ENCODE assay signal across 8 cellular contexts in genomic region chr12:122265433-122265832, GRCh38. TPM values are rescaled to one million over a fixed set of nuclear protein-coding genes. Genes with fewer than 3 reads are reported as not detected.
DNase-seq lines count a peak whose midpoint lies in the region; ATAC-seq and TF ChIP-seq lines count a peak whose summit lies in the region.

No MANE protein-coding gene starts in this region.

- intact Hi-C loops in ascending aorta (cut with DNase I): loop anchor here (10.0 kb wide), 2 partner anchors 89 to 709 kb away; partner anchors contain the start of gene OGFOD2

- H3K27ac ChIP-seq in ascending aorta (peak overlapping the region; percentile 84 to 88), lung (ENCODE audit: low read depth in 1 of 2, low read length in 1 of 2) (peak overlapping the region; percentile 71 to 91)

- H3K4me1 Mint-ChIP-seq in stimulated activated naive CD8-positive, alpha-beta T cell treated with anti-CD3 and anti-CD28 coated beads, Interleukin-15, Interleukin-2, amounts not matched to agents 100 ng/mL and 50 ng/mL, for 24 hours (ENCODE audit: low read depth): peaks cover 29% of the 10 kb centered on the region

- H3K36me3 ChIP-seq in ascending aorta (peaks cover 9 to 30% of the 10 kb centered on the region in 2 donors), lung (ENCODE audit: control insufficient read depth in 2 of 2, insufficient read depth in 2 of 2, low read length in 2 of 2) (peaks cover 8 to 13% of the 10 kb centered on the region in 2 donors)

- H3K4me1 ChIP-seq in ascending aorta (peaks cover 0 to 8% of the 10 kb centered on the region in 2 donors), lung (ENCODE audit: control insufficient read depth in 2 of 2, insufficient read depth in 2 of 2, low read length in 2 of 2) (peaks cover 0 to 1% of the 10 kb centered on the region in 2 donors)

- no peak for ATAC-seq in stimulated activated naive CD8-positive, alpha-beta T cell treated with anti-CD3 and anti-CD28 coated beads, Interleukin-15, Interleukin-2, amounts not matched to agents 100 U/mL and 50 U/mL, for 24 hours
- ATAC-seq in lung (ENCODE audit: insufficient read depth, low FRiP score): no peak
- ATAC-seq in HG03469 (IDR thresholded peaks at IDR 0.05; ENCODE audit: unreplicated experiment): no peak

- no peaks in the 10 kb centered on the region for H3K9me3 Mint-ChIP-seq in stimulated activated naive CD8-positive, alpha-beta T cell treated with anti-CD3 and anti-CD28 coated beads, Interleukin-15, Interleukin-2, amounts not matched to agents 100 ng/mL and 50 ng/mL, for 24 hours

- peak overlapping the region; percentile 98 for H3K27ac Mint-ChIP-seq in stimulated activated naive CD8-positive, alpha-beta T cell treated with anti-CD3 and anti-CD28 coated beads, Interleukin-15, Interleukin-2, amounts not matched to agents 100 ng/mL and 50 ng/mL, for 24 hours

- WGBS in lung, 2 donors: 43 to 49% methylated on average over 3 of the region's 3 CpGs

- H3K4me3 Mint-ChIP-seq in stimulated activated naive CD8-positive, alpha-beta T cell treated with anti-CD3 and anti-CD28 coated beads, Interleukin-15, Interleukin-2, amounts not matched to agents 100 ng/mL and 50 ng/mL, for 24 hours: peak overlapping the region; percentile 95

- H3K9me3 ChIP-seq in ascending aorta (no peaks in the 10 kb centered on the region), lung (ENCODE audit: control insufficient read depth in 2 of 2, insufficient read depth in 1 of 2, low read length in 1 of 2) (no peaks in the 10 kb centered on the region)

- H3K27me3 ChIP-seq in ascending aorta: no peaks in the 10 kb centered on the region
- no peaks in the 10 kb centered on the region for H3K27me3 ChIP-seq in lung (ENCODE audit: control insufficient read depth, insufficient read depth)

- DNase-seq in stimulated activated naive CD8-positive, alpha-beta T cell treated with anti-CD3 and anti-CD28 coated beads, Interleukin-15, Interleukin-2, amounts not matched to agents 100 U/mL and 50 U/mL, for 24 hours: no peak
- DNase-seq in ascending aorta (ENCODE audit: low spot score in 2 of 2) (no peak), lung (ENCODE audit: low spot score) (no peak), NCI-H1417 (lab: John Stamatoyannopoulos, UW) (no peak), COR-L47 (lab: John Stamatoyannopoulos, UW) (no peak), activated gamma-delta T cell (lab: John Stamatoyannopoulos, UW) (no peak)

- H3K4me3 ChIP-seq in ascending aorta (peak overlapping the region; percentile 92 to 96), lung (peak overlapping the region; percentile 86)

- TF ChIP-seq CTCF in ascending aorta (IDR thresholded peaks at IDR 0.05) (no peak), lung (IDR thresholded peaks at IDR 0.05; ENCODE audit: control extremely low read depth, extremely low read depth) (no peak)

- no peaks in the 10 kb centered on the region for H3K27me3 Mint-ChIP-seq in stimulated activated naive CD8-positive, alpha-beta T cell treated with anti-CD3 and anti-CD28 coated beads, Interleukin-15, Interleukin-2, amounts not matched to agents 100 ng/mL and 50 ng/mL, for 24 hours

- peaks cover 26% of the 10 kb centered on the region for H3K36me3 Mint-ChIP-seq in stimulated activated naive CD8-positive, alpha-beta T cell treated with anti-CD3 and anti-CD28 coated beads, Interleukin-15, Interleukin-2, amounts not matched to agents 100 ng/mL and 50 ng/mL, for 24 hours (ENCODE audit: low read depth)

RNA-seq across cellular contexts. Expression of gene VPS33A, which starts 0.9 kb away (rescaled TPM):
- total RNA-seq in ascending aorta (8.1 TPM), lung (10 to 100 TPM; 15.7 to 17.6 TPM)
- polyA plus RNA-seq in lung: 10 to 100 TPM in 1 of 2 donors, 1 to 10 TPM in 1; 8.1 to 15.1 TPM

RNA-seq across cellular contexts. Expression of gene DIABLO, which starts 39.6 kb away (rescaled TPM):
- total RNA-seq in ascending aorta (54.8 TPM), lung (10 to 100 TPM; 37.5 to 44.1 TPM)
- 10 to 100 TPM; 40.5 to 46.8 TPM for polyA plus RNA-seq in lung
